14 cellular contexts compared by ENCODE assay signal in genomic region chr6:53044071-53044470, GRCh38. TPM values are rescaled to one million over a fixed set of nuclear protein-coding genes. Genes with fewer than 3 reads are reported as not detected.
A peak's percentile ranks its signal among the peaks of the same experiment; 100 is the strongest.
DNase-seq lines count a peak whose midpoint lies in the region; ATAC-seq and TF ChIP-seq lines count a peak whose summit lies in the region.
"Had no signal": no experiment of that assay in that cellular context is flagged by ENCODE, and none has a peak within 500 bp of the region (broad histone marks: within the 10 kb centered on the region; RNA-seq: fewer than 3 reads in every experiment).

No MANE protein-coding gene starts in this region.

- H3K23ac ChIP-seq in mesendoderm (ENCODE audit: low read length): no peak overlapping the region

- no peak for DNase-seq in AG04450 (ENCODE audit: low read depth, low spot score)
- DNase-seq in NCI-H69 (lab: John Stamatoyannopoulos, UW): peak; percentile 80
- DNase-seq in mesendoderm: peak; percentile 88
- no peak for DNase-seq in gastrocnemius medialis
- no peak for DNase-seq in germinal center (ENCODE audit: low spot score)
- no peak for DNase-seq in spleen
- DNase-seq: activated T-cell treated with anti-CD3 and anti-CD28 coated beads, Interleukin-2, amount 50 U/mL, for 72 hours; NK-92 treated with Interleukin-12 subunit alpha and Interleukin-12 subunit beta, amount 100 ng/mL, for 24 hours; ovary; T1000; upper lobe of right lung had no signal

- no peak overlapping the region for H3K4me3 ChIP-seq in AG04450 (ENCODE audit: low read depth, low read length)
- H3K4me3 ChIP-seq in endocrine pancreas (ENCODE audit: control insufficient read depth, insufficient read depth, low read length): peak overlapping the region; percentile 52
- H3K4me3 ChIP-seq in mesendoderm (ENCODE audit: low read length): no peak overlapping the region
- no peak overlapping the region for H3K4me3 ChIP-seq in gastrocnemius medialis
- no peak overlapping the region for H3K4me3 ChIP-seq in spleen
- H3K4me3 ChIP-seq: BLaER1 treated with 17β-estradiol and CSF1 and Interleukin-3, amounts not matched to agents 10 nM and 100 nM; ovary; upper lobe of right lung had no signal

- ATAC-seq in gastrocnemius medialis (no peak), HG02885 (IDR thresholded peaks at IDR 0.05; ENCODE audit: poor library complexity, unreplicated experiment) (no peak)
- ATAC-seq: activated T-cell treated with anti-CD3 and anti-CD28 coated beads, Interleukin-2, amount 50 U/mL, for 72 hours; upper lobe of right lung had no signal

- in situ Hi-C loops in gastrocnemius medialis (cut with MboI; ENCODE audit: low sequenced_read_pairs in 4 of 4): no loop called here

- H2BK5ac ChIP-seq in mesendoderm (ENCODE audit: low read length): peak overlapping the region; percentile 45

- H4K8ac ChIP-seq in mesendoderm (ENCODE audit: low read depth, low read length): no peak overlapping the region

- WGBS in mesendoderm (ENCODE audit: extremely low coverage, insufficient coverage, low lambda C conversion rate): no CpG with 5 or more reads among the region's 4 CpGs
- WGBS in spleen, 5 donors: 72 to 98% (median 84%) methylated on average over 4 of the region's 4 CpGs

- CTCF ChIA-PET in AG04450 (lab: Charles Lee): interaction anchor here (0.6 to 2.9 kb wide), 3 partner anchors 50 to 231 kb away, joined by 3 to 30 read pairs (median 3); partner anchors contain the start of gene GSTA4

- H4K5ac ChIP-seq in mesendoderm (ENCODE audit: low read length): no peak overlapping the region

- H3K4me1 ChIP-seq in endocrine pancreas (ENCODE audit: control insufficient read depth, insufficient read depth, low read length): peaks cover 15% of the 10 kb centered on the region
- H3K4me1 ChIP-seq in mesendoderm (ENCODE audit: control insufficient read depth, low read depth, low read length): peaks cover 6% of the 10 kb centered on the region
- peaks cover 29 to 35% of the 10 kb centered on the region in 2 donors for H3K4me1 ChIP-seq in gastrocnemius medialis
- peaks cover 0 to 13% (median 4%) of the 10 kb centered on the region in 6 donors for H3K4me1 ChIP-seq in spleen
- H3K4me1 ChIP-seq: upper lobe of right lung had no signal

- no peaks in the 10 kb centered on the region for H3K9me3 ChIP-seq in AG04450 (ENCODE audit: control insufficient read depth, insufficient read depth, low read length)
- H3K9me3 ChIP-seq in endocrine pancreas (ENCODE audit: control insufficient read depth, low read length): no peaks in the 10 kb centered on the region
- no peaks in the 10 kb centered on the region for H3K9me3 ChIP-seq in gastrocnemius medialis
- H3K9me3 ChIP-seq in spleen: no peaks in the 10 kb centered on the region
- H3K9me3 ChIP-seq: ovary, upper lobe of right lung had no signal

- peak overlapping the region; percentile 39 for H2BK120ac ChIP-seq in mesendoderm (ENCODE audit: low read depth, low read length)

- H3K36me3 ChIP-seq in endocrine pancreas (ENCODE audit: control insufficient read depth, insufficient read depth, low read length) (no peaks in the 10 kb centered on the region), mesendoderm (ENCODE audit: control insufficient read depth, insufficient read depth, low read length) (no peaks in the 10 kb centered on the region), gastrocnemius medialis (peaks cover 0 to 21% of the 10 kb centered on the region in 2 donors), spleen (peaks cover 0 to 26% (median 23%) of the 10 kb centered on the region in 6 donors)
- H3K36me3 ChIP-seq: ovary had no signal

- no peaks in the 10 kb centered on the region for H3K27me3 ChIP-seq in AG04450 (ENCODE audit: control insufficient read depth, insufficient read depth, low read length)
- no peaks in the 10 kb centered on the region for H3K27me3 ChIP-seq in endocrine pancreas (ENCODE audit: control insufficient read depth, insufficient read depth, low read length)
- no peaks in the 10 kb centered on the region for H3K27me3 ChIP-seq in mesendoderm (ENCODE audit: insufficient read depth, low read length, poor library complexity)
- H3K27me3 ChIP-seq in gastrocnemius medialis: no peaks in the 10 kb centered on the region
- H3K27me3 ChIP-seq in spleen (replicated peaks in 1 of 7): no peaks in the 10 kb centered on the region
- H3K27me3 ChIP-seq: ovary, upper lobe of right lung had no signal

- peak overlapping the region; percentile 65 for H2BK15ac ChIP-seq in mesendoderm (replicated peaks; ENCODE audit: low read depth)

- H3K9ac ChIP-seq in endocrine pancreas (ENCODE audit: control insufficient read depth, insufficient read depth, low read length): no peak overlapping the region
- H3K9ac ChIP-seq in mesendoderm (ENCODE audit: low read length): no peak overlapping the region
- H3K9ac ChIP-seq: BLaER1 treated with 17β-estradiol and CSF1 and Interleukin-3, amounts not matched to agents 10 nM and 100 nM had no signal

- H3K79me2 ChIP-seq in mesendoderm (ENCODE audit: control insufficient read depth, insufficient read depth, low read length): no peaks in the 10 kb centered on the region

- TF ChIP-seq CTCF in AG04450 (IDR thresholded peaks at IDR 0.05; ENCODE audit: low read depth, low read length): no peak
- no peak for TF ChIP-seq CTCF in gastrocnemius medialis (IDR thresholded peaks at IDR 0.05 in 4 of 5, conservative IDR thresholded peaks at IDR 0.05 in 1 of 5)
- TF ChIP-seq CTCF in spleen (IDR thresholded peaks at IDR 0.05 in 8 of 11, conservative IDR thresholded peaks at IDR 0.05 in 3 of 11): no peak

- POLR2A ChIA-PET in AG04450 (lab: Yijun Ruan, JAX): interaction anchor here (0.5 to 1.1 kb wide), 4 partner anchors 11 to 1238 kb away, joined by 3 to 9 read pairs (median 3); no protein-coding TSS in a partner anchor

- no peak overlapping the region for H3K56ac ChIP-seq in mesendoderm (ENCODE audit: low read length)

- no peaks in the 10 kb centered on the region for H3K79me1 ChIP-seq in mesendoderm (ENCODE audit: low read length)

- H3K27ac ChIP-seq in AG04450 (ENCODE audit: low read depth, low read length) (peak overlapping the region; percentile 79), mesendoderm (ENCODE audit: low read depth, low read length) (peak overlapping the region; percentile 78), gastrocnemius medialis (peak overlapping the region in 2 of 4 donors; percentile 39 to 46), spleen (no peak overlapping the region)
- H3K27ac ChIP-seq: BLaER1 treated with 17β-estradiol and CSF1 and Interleukin-3, amounts not matched to agents 10 nM and 100 nM; ovary; upper lobe of right lung had no signal

- TF ChIP-seq POLR2A in gastrocnemius medialis (IDR thresholded peaks at IDR 0.05): no peak
- TF ChIP-seq POLR2A in spleen (IDR thresholded peaks at IDR 0.05): no peak

- intact Hi-C loops in gastrocnemius medialis (cut with DNase I; ENCODE audit: low total_unique reads) (no loop called here), spleen (cut with DNase I; ENCODE audit: low total_unique reads) (no loop called here)

- peak overlapping the region; percentile 10 for H3K4ac ChIP-seq in mesendoderm (ENCODE audit: low read depth, low read length)

- H3K18ac ChIP-seq in mesendoderm (ENCODE audit: low read length): peak overlapping the region; percentile 98

- no peak overlapping the region for H3K4me2 ChIP-seq in mesendoderm (ENCODE audit: low read length)
- H3K4me2 ChIP-seq: BLaER1 treated with 17β-estradiol and CSF1 and Interleukin-3, amounts not matched to agents 10 nM and 100 nM had no signal

- no peak overlapping the region for H2AK5ac ChIP-seq in mesendoderm (ENCODE audit: low read length)

RNA-seq across cellular contexts. Expression of gene CILK1, which starts 17.6 kb away (rescaled TPM):
- 13.3 and 17.7 TPM in 2 replicates for polyA plus RNA-seq in AG04450 (2011; rRNA removed)
- 10.8 and 14.6 TPM in 2 replicates for polyA minus RNA-seq in AG04450 (2011; rRNA and poly(A)+ RNA removed)
- 11.5 TPM for polyA plus RNA-seq in mesendoderm (2013, experiment 1 of 2)
- polyA plus RNA-seq in mesendoderm (2013, experiment 2 of 2): 11.1 TPM
- total RNA-seq in gastrocnemius medialis: 1 to 10 TPM; 5.0 to 7.9 (median 5.8) TPM
- total RNA-seq in spleen: 10 to 100 TPM in 4 of 7 donors, 1 to 10 TPM in 3; 7.0 to 15.7 (median 11.4) TPM
- 1 to 10 TPM; 3.0 to 3.3 (median 3.3) TPM for polyA plus RNA-seq in spleen

RNA-seq across cellular contexts. Expression of gene FBXO9, which starts 21.1 kb away (rescaled TPM):
- polyA plus RNA-seq in AG04450 (2011; rRNA removed) (74.0 and 90.2 TPM in 2 replicates), spleen (10 to 100 TPM; 21.4 to 28.6 (median 25.1) TPM)
- polyA minus RNA-seq in AG04450 (2011; rRNA and poly(A)+ RNA removed): 55.5 and 73.1 TPM in 2 replicates
- polyA plus RNA-seq in mesendoderm (2013, experiment 1 of 2): 26.3 TPM
- 26.9 TPM for polyA plus RNA-seq in mesendoderm (2013, experiment 2 of 2)
- total RNA-seq in gastrocnemius medialis (10 to 100 TPM; 16.6 to 20.2 (median 19.6) TPM), spleen (100 to 1,000 TPM in 3 of 7 donors, 10 to 100 TPM in 4; 58.8 to 115 (median 99.7) TPM)

RNA-seq across cellular contexts. Expression of gene GSTA4, which starts 49.0 kb away (rescaled TPM):
- polyA plus RNA-seq in AG04450 (2011; rRNA removed) (60.2 and 76.7 TPM in 2 replicates), spleen (10 to 100 TPM; 13.0 to 19.4 (median 15.2) TPM)
- 11.0 and 15.0 TPM in 2 replicates for polyA minus RNA-seq in AG04450 (2011; rRNA and poly(A)+ RNA removed)
- polyA plus RNA-seq in mesendoderm (2013, experiment 1 of 2): 9.4 TPM
- 9.3 TPM for polyA plus RNA-seq in mesendoderm (2013, experiment 2 of 2)
- total RNA-seq in gastrocnemius medialis (10 to 100 TPM in 2 of 4 donors, 1 to 10 TPM in 2; 3.5 to 11.6 (median 10.0) TPM), spleen (10 to 100 TPM in 6 of 7 donors, 1 to 10 TPM in 1; 8.5 to 23.3 (median 14.8) TPM)

Comparison
In these comparisons a context has a peak if more than half of its experiments do, and no peak if none do; other contexts are left out.
1. DNase-seq: peak in NCI-H69 (single experiment) and mesendoderm (single experiment); none in AG04450 (single experiment), gastrocnemius medialis (0 of 2), germinal center (single experiment) and spleen (single experiment).
2. H3K27ac ChIP-seq: peak in AG04450 (single experiment) and mesendoderm (single experiment); none in spleen (0 of 8).